ENCODE assay signal across 27 cellular contexts in the genomic region with DNA sequence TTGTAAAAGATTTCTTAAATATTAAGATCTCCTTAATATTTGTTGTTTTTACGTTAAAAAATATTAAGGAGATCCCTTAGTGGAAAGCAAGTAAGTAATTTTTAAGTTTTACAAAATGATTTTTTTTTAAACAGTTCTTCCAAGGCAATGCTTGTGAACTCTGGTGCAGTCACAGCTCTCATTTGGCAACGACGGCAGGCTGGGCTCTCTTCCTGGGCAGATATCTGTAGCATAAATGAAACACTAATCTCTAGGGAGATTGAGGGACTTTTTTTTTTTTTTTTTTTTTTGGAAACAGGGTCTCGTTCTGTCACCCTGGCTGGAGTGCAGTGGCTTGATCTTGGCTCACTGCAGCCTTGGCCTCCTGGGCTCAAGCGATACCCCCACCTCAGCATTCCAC.
"Had no signal": no experiment of that assay in that cellular context is flagged by ENCODE, and none has a peak within 500 bp of the region (broad histone marks: within the 10 kb centered on the region; RNA-seq: fewer than 3 reads in every experiment).

No MANE protein-coding gene starts in this region.

- ATAC-seq: left lung had no signal

- DNase-seq: colonic mucosa; effector CD8-positive, alpha-beta T cell; foreskin keratinocyte; heart right ventricle; hippocampal formation; left cardiac atrium; left lung; lower lobe of right lung; naive thymus-derived CD8-positive, alpha-beta T cell; occipital lobe; ovary; posterior cingulate gyrus; retina; stimulated activated CD4-positive, alpha-beta T cell treated with anti-CD3 and anti-CD28 coated beads, Interleukin-12 subunit alpha, Interleukin-12 subunit beta, amount 100 ng/mL, for 4 hours; stimulated activated CD4-positive, alpha-beta T cell treated with anti-CD3 and anti-CD28 coated beads, Interleukin-1b, Interleukin-23, amount 100 ng/mL, for 48 hours; stimulated activated CD4-positive, alpha-beta T cell treated with anti-CD3 and anti-CD28 coated beads, Interleukin-4, amount 100 ng/mL, for 1 hour; stimulated activated CD8-positive, alpha-beta memory T cell treated with anti-CD3 and anti-CD28 coated beads, Interleukin-4, amount 100 ng/mL, for 48 hours; stimulated activated naive CD8-positive, alpha-beta T cell treated with anti-CD3 and anti-CD28 coated beads, Interleukin-15, Interleukin-2, amounts not matched to agents 100 U/mL and 50 U/mL, for 24 hours; substantia nigra had no signal

- H3K36me3 ChIP-seq: ovary had no signal

- H3K9me3 ChIP-seq: colonic mucosa, esophagus muscularis mucosa, heart right ventricle, left lung, lower lobe of right lung, ovary, thoracic aorta, tibial nerve, upper lobe of left lung had no signal

- H3K27ac ChIP-seq: colonic mucosa, epithelial cell of prostate, esophagus muscularis mucosa, foreskin keratinocyte, heart right ventricle, left lung, lower lobe of right lung, ovary, thoracic aorta, tibial nerve, upper lobe of left lung had no signal

- H3K27me3 ChIP-seq: colonic mucosa, esophagus muscularis mucosa, foreskin keratinocyte, heart right ventricle, left lung, ovary, tibial nerve, upper lobe of left lung had no signal

- H3K4me1 ChIP-seq: colonic mucosa, lower lobe of right lung, tibial nerve, upper lobe of left lung had no signal

- FAIRE-seq: islet of Langerhans, urothelium cell line had no signal

- H3K4me3 ChIP-seq: colonic mucosa, esophagus muscularis mucosa, heart right ventricle, left lung, lower lobe of right lung, ovary, smooth muscle cell, thoracic aorta, tibial nerve, upper lobe of left lung had no signal
